ENCODE assay signal across 8 cellular contexts in the genomic region with DNA sequence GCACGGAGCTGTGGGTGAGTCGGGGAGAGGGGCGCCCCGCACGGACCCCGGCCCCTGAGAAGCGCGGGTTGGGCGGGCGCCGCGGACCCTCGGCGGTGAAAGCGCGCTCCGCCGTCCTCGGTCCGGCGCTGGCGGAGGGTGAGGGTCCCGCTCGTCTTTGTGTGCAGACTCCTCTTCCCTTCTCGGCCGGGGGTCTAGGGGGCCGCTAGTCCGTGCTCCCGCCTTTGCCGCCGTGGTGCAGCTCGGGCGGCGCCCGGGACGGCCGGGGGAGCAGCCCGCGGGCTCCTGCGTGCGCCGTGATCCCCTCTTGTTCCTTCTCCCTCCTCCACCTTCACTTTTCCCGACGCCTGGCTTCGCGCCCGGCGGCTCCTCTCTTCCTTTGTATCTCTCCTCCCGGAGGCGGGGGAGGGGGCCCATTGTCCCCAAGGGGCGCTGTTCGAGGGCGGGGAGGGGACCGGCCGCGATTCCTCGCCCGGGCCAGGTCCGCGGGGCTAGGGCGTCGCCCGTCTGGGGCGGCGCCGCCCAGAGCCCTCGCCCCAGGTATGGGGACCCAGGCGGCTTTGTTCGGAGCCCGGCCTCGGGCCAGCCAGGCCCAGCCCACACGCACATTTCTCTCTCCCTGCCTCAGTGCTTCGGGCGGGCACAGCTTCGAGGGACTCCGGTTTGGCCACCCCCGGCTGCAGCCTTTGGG. TPM values are rescaled to one million over a fixed set of nuclear protein-coding genes. Genes with fewer than 3 reads are reported as not detected.
DNase-seq lines count a peak whose midpoint lies in the region; ATAC-seq and TF ChIP-seq lines count a peak whose summit lies in the region.

No MANE protein-coding gene starts in this region.

- no peak for ATAC-seq in GM18520 (IDR thresholded peaks at IDR 0.05; ENCODE audit: unreplicated experiment)

- 0% methylated on average over 77 of the region's 77 CpGs for WGBS in ectodermal cell, 2 experiments
- 0 to 1% methylated on average over 31 to 33 of the region's 77 CpGs for WGBS in thyroid gland, 2 donors

- H3K4me1 ChIP-seq in SJSA1 (replicated peaks) (peaks cover 8% of the 10 kb centered on the region), ectodermal cell (ENCODE audit: control insufficient read depth, insufficient read depth, low read length) (peaks cover 11% of the 10 kb centered on the region), thyroid gland (peaks cover 4 to 8% of the 10 kb centered on the region in 2 donors)

- TF ChIP-seq CTCF in HL-60 (IDR thresholded peaks at IDR 0.05; ENCODE audit: insufficient read depth, low read length) (no peak), thyroid gland (IDR thresholded peaks at IDR 0.05) (no peak)

- H3K4me3 ChIP-seq in HL-60 (replicated peaks; ENCODE audit: insufficient read depth, low read length) = peak overlapping the region; percentile 57
- peak overlapping the region; percentile 84 for H3K4me3 ChIP-seq in SJSA1
- H3K4me3 ChIP-seq in ectodermal cell (ENCODE audit: insufficient read depth, low read depth, low read length) = peak overlapping the region; percentile 94
- H3K4me3 ChIP-seq in thyroid gland (replicated peaks in 1 of 3) = peak overlapping the region; percentile 57 to 99 (median 95)

- intact Hi-C loops in thyroid gland (cut with DNase I) = loop anchor here (10.0 kb wide), 1 partner anchor 396 kb away; no protein-coding TSS in a partner anchor

- TF ChIP-seq POLR2A in thyroid gland (IDR thresholded peaks at IDR 0.05) = no peak

- H3K27me3 ChIP-seq in HL-60 (ENCODE audit: insufficient read depth, poor library complexity, severe bottlenecking) (peaks cover 34% of the 10 kb centered on the region), SJSA1 (replicated peaks) (peaks cover 5% of the 10 kb centered on the region; the same call in 1 of the 2 replicates), ectodermal cell (ENCODE audit: control insufficient read depth, insufficient read depth, low read length, poor library complexity, severe bottlenecking) (no peaks in the 10 kb centered on the region), thyroid gland (no peaks in the 10 kb centered on the region)

- H3K9me3 ChIP-seq in SJSA1 (replicated peaks) = no peaks in the 10 kb centered on the region
- no peaks in the 10 kb centered on the region for H3K9me3 ChIP-seq in ectodermal cell (ENCODE audit: control insufficient read depth, low read length)
- no peaks in the 10 kb centered on the region for H3K9me3 ChIP-seq in thyroid gland

- H3K27ac ChIP-seq in HL-60 (replicated peaks) = no peak overlapping the region
- no peak overlapping the region for H3K27ac ChIP-seq in SJSA1
- H3K27ac ChIP-seq in ectodermal cell (ENCODE audit: insufficient read depth, low read depth, low read length, poor library complexity, severe bottlenecking) = peak overlapping the region; percentile 96
- peak overlapping the region; percentile 89 to 98 (median 93) for H3K27ac ChIP-seq in thyroid gland

- H3K36me3 ChIP-seq in SJSA1 = peaks cover 5% of the 10 kb centered on the region
- H3K36me3 ChIP-seq in ectodermal cell (ENCODE audit: control insufficient read depth, insufficient read depth, low read length) = no peaks in the 10 kb centered on the region
- H3K36me3 ChIP-seq in thyroid gland = no peaks in the 10 kb centered on the region

- DNase-seq in DMS79 (lab: John Stamatoyannopoulos, UW) = peak; percentile 47
- no peak for DNase-seq in HL-60 (ENCODE audit: low read depth in 1 of 2, low spot score in 1 of 2)
- DNase-seq in SJSA1 (ENCODE audit: low read depth in 1 of 2, low spot score in 2 of 2) = peak; percentile 44 to 67
- peak; percentile 28 to 29 for DNase-seq in lung microvascular endothelial cell (ENCODE audit: low read depth in 2 of 2)
- DNase-seq in thyroid gland = peak; percentile 69 to 70
- DNase-seq in activated CD4-positive, CD25-positive, alpha-beta regulatory T cell treated with anti-CD3 and anti-CD28 coated beads, Interleukin-2, amount 50 U/mL, for 72 hours = no peak

RNA-seq across cellular contexts. Expression of a gene that starts 0.5 kb away (rescaled TPM):
- 14.1 and 21.4 TPM in 2 replicates for total RNA-seq in SJSA1 (2014; rRNA removed; shearing (Covaris generic))
- 95.9 TPM for polyA plus RNA-seq in ectodermal cell (2013, experiment 1 of 4)
- 95.8 TPM for polyA plus RNA-seq in ectodermal cell (2013, experiment 2 of 4)
- polyA plus RNA-seq in ectodermal cell (2013, experiment 3 of 4) = 83.2 TPM
- 91.9 TPM for polyA plus RNA-seq in ectodermal cell (2013, experiment 4 of 4)
- total RNA-seq in lung microvascular endothelial cell (34.9 and 40.3 TPM in 2 replicates), thyroid gland (10 to 100 TPM; 68.7 to 86.0 (median 72.9) TPM)

Comparison
In these comparisons a context has a peak if more than half of its experiments do, and no peak if none do; other contexts are left out.
1. DNase-seq: peak in DMS79 (single experiment), SJSA1 (2 of 2), lung microvascular endothelial cell (2 of 2) and thyroid gland (2 of 2); none in HL-60 (0 of 2) and activated CD4-positive, CD25-positive, alpha-beta regulatory T cell treated with anti-CD3 and anti-CD28 coated beads, Interleukin-2, amount 50 U/mL, for 72 hours (single experiment).
2. H3K27ac ChIP-seq: peak in ectodermal cell (single experiment) and thyroid gland (3 of 3); none in HL-60 (single experiment) and SJSA1 (single experiment).
3. Peak in every context shown above with its lines, with median percentiles within 50 percentile points of each other: H3K4me3 ChIP-seq.